In genomic region chr19:1855040-1855827, GRCh38 we compare ENCODE assay signal across 8 cellular contexts. TPM values are rescaled to one million over a fixed set of nuclear protein-coding genes. Genes with fewer than 3 reads are reported as not detected.
DNase-seq lines count a peak whose midpoint lies in the region; ATAC-seq lines count a peak whose summit lies in the region.

No MANE protein-coding gene starts in this region.

- H3K36me3 ChIP-seq in neuronal stem cell (replicated peaks in 1 of 2; ENCODE audit: control insufficient read depth in 2 of 2, insufficient read depth in 2 of 2, low read length in 2 of 2): no peaks in the 10 kb centered on the region

- H3K23ac ChIP-seq in neuronal stem cell (ENCODE audit: low read depth, low read length, poor library complexity): peak overlapping the region; percentile 75

- H2AK5ac ChIP-seq in neuronal stem cell (ENCODE audit: low read depth, low read length): peak overlapping the region; percentile 98

- H3K4me1 ChIP-seq in neuronal stem cell (ENCODE audit: control insufficient read depth in 2 of 2, insufficient read depth in 1 of 2, low read depth in 1 of 2, low read length in 2 of 2): peaks cover 39 to 44% of the 10 kb centered on the region in 2 donors

- peak; percentile 64 for ATAC-seq in HG03175 (IDR thresholded peaks at IDR 0.05; ENCODE audit: unreplicated experiment)

- no peak overlapping the region for H4K91ac ChIP-seq in neuronal stem cell (ENCODE audit: low read depth, low read length, poor library complexity)

- peak overlapping the region; percentile 99 for H2BK15ac ChIP-seq in neuronal stem cell (ENCODE audit: low read length)

- peak overlapping the region; percentile 54 for H3K4me2 ChIP-seq in neuronal stem cell (ENCODE audit: insufficient read depth, low read length, poor library complexity, severe bottlenecking)

- H2BK5ac ChIP-seq in neuronal stem cell (ENCODE audit: low read length): peak overlapping the region; percentile 82

- DNase-seq in DMS53 (lab: John Stamatoyannopoulos, UW) (peak; percentile 60), DMS53 treated with DMSO at 0.1 percent for 48 hours (lab: John Stamatoyannopoulos, UW; ENCODE audit: unreplicated experiment) (no peak), RKO (ENCODE audit: low spot score) (peak; percentile 60), fibroblast of the conjunctiva (ENCODE audit: low read depth) (peak; percentile 81), neuronal stem cell (ENCODE audit: low spot score) (peak; percentile 77)
- DNase-seq in activated T-helper 9 cell treated with anti-CD3 and anti-CD28 coated beads, Interleukin-2, amount 50 U/mL, for 16 hours (ENCODE audit: low read depth): peak; percentile 66

- no peak overlapping the region for H2BK120ac ChIP-seq in neuronal stem cell (ENCODE audit: low read depth, low read length)

- H3K4me3 ChIP-seq in neuronal stem cell (ENCODE audit: low read length in 2 of 2): peak overlapping the region in 1 of 2 donors; percentile 47

- H3K9me3 ChIP-seq in neuronal stem cell (replicated peaks in 1 of 2; ENCODE audit: control insufficient read depth in 2 of 2, insufficient read depth in 1 of 2, low read depth in 1 of 2, low read length in 2 of 2): no peaks in the 10 kb centered on the region

- H3K27ac ChIP-seq in neuronal stem cell (replicated peaks; ENCODE audit: low read length): peak overlapping the region; percentile 77
- peak overlapping the region; percentile 78 for H3K27ac ChIP-seq in temporal lobe (ENCODE audit: low read depth, low read length)

- H3K14ac ChIP-seq in neuronal stem cell (ENCODE audit: low read length): peak overlapping the region; percentile 82

- peaks cover 0 to 40% (median 1%) of the 10 kb centered on the region in 3 experiments for H3K27me3 ChIP-seq in neuronal stem cell (ENCODE audit: control insufficient read depth in 3 of 3, insufficient read depth in 3 of 3, low read depth in 1 of 3, low read length in 3 of 3)

- peak overlapping the region; percentile 90 for H3K18ac ChIP-seq in neuronal stem cell (ENCODE audit: low read length)

- H3K4ac ChIP-seq in neuronal stem cell (ENCODE audit: low read length): no peak overlapping the region

- H2AFZ ChIP-seq in neuronal stem cell (ENCODE audit: low read length): no peak overlapping the region

- no CpG with 5 or more reads among the region's 33 CpGs for WGBS in neuronal stem cell (ENCODE audit: extremely low coverage in 2 of 2, insufficient read length in 2 of 2, insufficient replicate concordance in 1 of 2), 2 donors

- peaks cover 19% of the 10 kb centered on the region for H3K79me1 ChIP-seq in neuronal stem cell (ENCODE audit: low read depth, low read length)

- peak overlapping the region; percentile 73 for H2BK12ac ChIP-seq in neuronal stem cell (ENCODE audit: low read length)

- H4K8ac ChIP-seq in neuronal stem cell (ENCODE audit: low read depth, low read length): peak overlapping the region; percentile 87

- peak overlapping the region; percentile 85 for H3K9ac ChIP-seq in neuronal stem cell (ENCODE audit: low read depth, low read length, poor library complexity)

RNA-seq across cellular contexts. Expression of gene REXO1, which starts 7.0 kb away (rescaled TPM):
- polyA plus RNA-seq in neuronal stem cell (2013, experiment 1 of 2): 15.0 TPM
- polyA plus RNA-seq in neuronal stem cell (2013, experiment 2 of 2): 16.5 TPM
- total RNA-seq in temporal lobe: 9.6 TPM

RNA-seq across cellular contexts. Expression of gene KLF16, which starts 8.1 kb away (rescaled TPM):
- 12.8 TPM for polyA plus RNA-seq in neuronal stem cell (2013, experiment 1 of 2)
- 12.5 TPM for polyA plus RNA-seq in neuronal stem cell (2013, experiment 2 of 2)
- total RNA-seq in temporal lobe: 3.4 TPM

RNA-seq across cellular contexts. Expression of gene ABHD17A, which starts 30.1 kb away (rescaled TPM):
- polyA plus RNA-seq in neuronal stem cell (2013, experiment 1 of 2): 44.4 TPM
- polyA plus RNA-seq in neuronal stem cell (2013, experiment 2 of 2): 44.1 TPM
- 22.6 TPM for total RNA-seq in temporal lobe

RNA-seq across cellular contexts. Expression of gene ATP8B3, which starts 43.2 kb away (rescaled TPM):
- polyA plus RNA-seq in neuronal stem cell (2013, experiment 1 of 2): 0.79 TPM
- polyA plus RNA-seq in neuronal stem cell (2013, experiment 2 of 2): 0.80 TPM
- total RNA-seq in temporal lobe: under 0.01 TPM

RNA-seq across cellular contexts. Expression of gene ADAT3, which starts 50.0 kb away (rescaled TPM):
- 4.4 TPM for polyA plus RNA-seq in neuronal stem cell (2013, experiment 1 of 2)
- 3.8 TPM for polyA plus RNA-seq in neuronal stem cell (2013, experiment 2 of 2)
- 0.74 TPM for total RNA-seq in temporal lobe
